Comparison of ENCODE assay signal across 16 cellular contexts in genomic region chr4:168633474-168633873, GRCh38.
DNase-seq lines count a peak whose midpoint lies in the region; ATAC-seq and TF ChIP-seq lines count a peak whose summit lies in the region.
"Had no signal": no experiment of that assay in that cellular context is flagged by ENCODE, and none has a peak within 500 bp of the region (broad histone marks: within the 10 kb centered on the region; RNA-seq: fewer than 3 reads in every experiment).

No MANE protein-coding gene starts in this region.

- no peaks in the 10 kb centered on the region for H3K36me3 ChIP-seq in ectodermal cell (ENCODE audit: control insufficient read depth, insufficient read depth, low read length)
- H3K36me3 ChIP-seq in neuron (ENCODE audit: insufficient read depth, low read length): no peaks in the 10 kb centered on the region
- H3K36me3 ChIP-seq: right lobe of liver had no signal

- intact Hi-C loops in Right ventricle myocardium superior (cut with DNase I) (no loop called here), cardiac septum (cut with DNase I) (no loop called here), natural killer cell (cut with micrococcal nuclease) (no loop called here)

- H3K36me3 Mint-ChIP-seq in type B pancreatic cell (no peaks in the 10 kb centered on the region), natural killer cell (no peaks in the 10 kb centered on the region)

- H3K9me3 Mint-ChIP-seq in type B pancreatic cell (no peaks in the 10 kb centered on the region), natural killer cell (no peaks in the 10 kb centered on the region)
- H3K9me3 Mint-ChIP-seq: activated CD8-positive, alpha-beta T cell treated with anti-CD3 and anti-CD28 coated beads for 36 hours had no signal

- TF ChIP-seq CTCF in type B pancreatic cell (conservative IDR thresholded peaks at IDR 0.05) (no peak), natural killer cell (IDR thresholded peaks at IDR 0.05) (no peak)

- DNase-seq in Right ventricle myocardium superior: no peak
- no peak for DNase-seq in cardiac septum (ENCODE audit: low spot score)
- DNase-seq in type B pancreatic cell (ENCODE audit: extremely low spot score, unreplicated experiment): no peak
- DNase-seq in natural killer cell: no peak
- DNase-seq in ureter (ENCODE audit: low spot score): no peak
- no peak for DNase-seq in middle frontal gyrus (ENCODE audit: extremely low spot score, low spot score)
- DNase-seq: activated CD8-positive, alpha-beta T cell treated with anti-CD3 and anti-CD28 coated beads for 36 hours; activated effector memory CD4-positive, alpha-beta T cell treated with anti-CD3 and anti-CD28 coated beads, Interleukin-2, amount 50 U/mL, for 16 hours; caudate nucleus; COR-L47; NCI-H1930; right lobe of liver; SHP77 treated with DMSO at 0.1 percent for 48 hours had no signal

- ATAC-seq in Right ventricle myocardium superior (ENCODE audit: poor library complexity): peak; percentile 32
- ATAC-seq in natural killer cell: no peak
- ATAC-seq: activated CD8-positive, alpha-beta T cell treated with anti-CD3 and anti-CD28 coated beads for 36 hours; right lobe of liver had no signal

- peak overlapping the region; percentile 69 for H3K4me3 ChIP-seq in ectodermal cell (ENCODE audit: insufficient read depth, low read depth, low read length)
- H3K4me3 ChIP-seq in neuron (ENCODE audit: low read length): peak overlapping the region; percentile 66
- H3K4me3 ChIP-seq: right lobe of liver had no signal

- H3K27ac Mint-ChIP-seq in type B pancreatic cell: peak overlapping the region; percentile 12
- H3K27ac Mint-ChIP-seq in natural killer cell: no peak overlapping the region
- H3K27ac Mint-ChIP-seq: activated CD8-positive, alpha-beta T cell treated with anti-CD3 and anti-CD28 coated beads for 36 hours had no signal

- H3K27me3 ChIP-seq in ectodermal cell (ENCODE audit: control insufficient read depth, insufficient read depth, low read length, poor library complexity, severe bottlenecking) (no peaks in the 10 kb centered on the region), neuron (ENCODE audit: insufficient read depth, low read length) (no peaks in the 10 kb centered on the region)
- H3K27me3 ChIP-seq: right lobe of liver had no signal

- H3K9me3 ChIP-seq in ectodermal cell (ENCODE audit: control insufficient read depth, low read length): no peaks in the 10 kb centered on the region
- H3K9me3 ChIP-seq in neuron (ENCODE audit: low read length): no peaks in the 10 kb centered on the region
- H3K9me3 ChIP-seq: right lobe of liver had no signal

- peaks cover 49% of the 10 kb centered on the region for H3K4me1 Mint-ChIP-seq in type B pancreatic cell (ENCODE audit: unreplicated experiment)
- H3K4me1 Mint-ChIP-seq in natural killer cell: peaks cover 27 to 32% of the 10 kb centered on the region in 2 donors

- WGBS in ectodermal cell, 2 experiments: 100% methylated on average over 1 of the region's 1 CpG; no CpG with 5 or more reads in 1 of the 2 experiments

- H3K4me3 Mint-ChIP-seq in type B pancreatic cell (peak overlapping the region; percentile 96), natural killer cell (no peak overlapping the region)
- H3K4me3 Mint-ChIP-seq: activated CD8-positive, alpha-beta T cell treated with anti-CD3 and anti-CD28 coated beads for 36 hours had no signal

- H3K27ac ChIP-seq in ectodermal cell (ENCODE audit: insufficient read depth, low read depth, low read length, poor library complexity, severe bottlenecking): no peak overlapping the region
- H3K27ac ChIP-seq: HL-60, right lobe of liver had no signal

- no peak overlapping the region for H2AFZ ChIP-seq in neuron (ENCODE audit: low read depth, low read length)

- H3K4me1 ChIP-seq in ectodermal cell (ENCODE audit: control insufficient read depth, insufficient read depth, low read length): peaks cover 36% of the 10 kb centered on the region
- peaks cover 27% of the 10 kb centered on the region for H3K4me1 ChIP-seq in neuron (ENCODE audit: insufficient read depth, low read length)

- H3K27me3 Mint-ChIP-seq in type B pancreatic cell (peaks cover 5% of the 10 kb centered on the region), natural killer cell (ENCODE audit: low read depth in 2 of 2) (peaks cover 66 to 75% of the 10 kb centered on the region in 2 donors)
